16 cellular contexts compared by ENCODE assay signal in the genomic region with DNA sequence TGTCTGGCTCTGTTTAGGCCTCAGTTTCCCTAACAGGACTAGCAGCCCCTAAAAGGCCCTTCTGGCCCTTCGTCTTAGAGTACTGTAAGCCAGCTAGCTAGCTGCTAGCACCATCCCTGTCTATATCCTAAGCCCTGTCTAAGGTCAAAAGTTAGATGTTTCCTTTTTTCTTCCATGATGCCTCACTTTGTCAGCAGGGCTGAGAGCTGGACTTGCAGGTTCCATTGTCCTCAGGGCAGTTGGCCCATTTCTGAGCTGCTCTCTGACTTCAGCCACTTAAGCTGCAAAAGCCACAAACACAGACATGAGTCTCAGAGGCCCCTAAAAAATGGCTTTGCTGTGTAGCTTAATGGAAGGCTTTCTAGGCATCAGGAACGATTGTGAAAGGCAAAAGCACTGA.
"Had no signal": no experiment of that assay in that cellular context is flagged by ENCODE, and none has a peak within 500 bp of the region (broad histone marks: within the 10 kb centered on the region; RNA-seq: fewer than 3 reads in every experiment).

No MANE protein-coding gene starts in this region.

- H3K27ac ChIP-seq: coronary artery, heart right ventricle, left ventricle myocardium inferior, lower lobe of right lung, spleen had no signal

- H3K9me3 Mint-ChIP-seq: stimulated activated naive CD8-positive, alpha-beta T cell treated with anti-CD3 and anti-CD28 coated beads, Interleukin-15, Interleukin-2, amounts not matched to agents 100 ng/mL and 50 ng/mL, for 24 hours had no signal

- H3K4me1 Mint-ChIP-seq: memory B cell; stimulated activated memory B cell treated with anti-CD40 and anti-IgM and Interleukin-4, amounts not matched to agents 10 μg/mL and 1 μg/mL and 100 μg/mL, for 72 hours had no signal

- H3K4me1 ChIP-seq: lower lobe of right lung, spleen had no signal

- H3K4me3 Mint-ChIP-seq: memory B cell; natural killer cell treated with Interleukin-12 subunit alpha and Interleukin-12 subunit beta and Interleukin-15 and Interleukin-18, amount 100 ng/mL, for 72 hours; stimulated activated memory B cell treated with anti-CD40 and anti-IgM and Interleukin-4, amounts not matched to agents 10 μg/mL and 1 μg/mL and 100 μg/mL, for 72 hours; stimulated activated naive CD8-positive, alpha-beta T cell treated with anti-CD3 and anti-CD28 coated beads, Interleukin-15, Interleukin-2, amounts not matched to agents 100 ng/mL and 50 ng/mL, for 24 hours had no signal

- H3K27me3 ChIP-seq: heart right ventricle, spleen had no signal

- DNase-seq: effector CD8-positive, alpha-beta T cell; heart right ventricle; islet precursor cell; left ventricle myocardium inferior; lower lobe of right lung; posterior cingulate gyrus; spleen; stimulated activated CD4-positive, alpha-beta T cell treated with anti-CD3 and anti-CD28 coated beads, Interleukin-15, amount 100 ng/mL, for 24 hours; stimulated activated CD4-positive, alpha-beta T cell treated with anti-CD3 and anti-CD28 coated beads, Interleukin-1b, Interleukin-23, amount 100 ng/mL, for 48 hours; stimulated activated CD4-positive, alpha-beta T cell treated with anti-CD3 and anti-CD28 coated beads, Interleukin-4, amount 100 ng/mL, for 24 hours; trophoblast cell had no signal

- H3K27me3 Mint-ChIP-seq: memory B cell; natural killer cell treated with Interleukin-12 subunit alpha and Interleukin-12 subunit beta and Interleukin-15 and Interleukin-18, amount 100 ng/mL, for 72 hours; stimulated activated memory B cell treated with anti-CD40 and anti-IgM and Interleukin-4, amounts not matched to agents 10 μg/mL and 1 μg/mL and 100 μg/mL, for 72 hours; stimulated activated naive CD8-positive, alpha-beta T cell treated with anti-CD3 and anti-CD28 coated beads, Interleukin-15, Interleukin-2, amounts not matched to agents 100 ng/mL and 50 ng/mL, for 24 hours had no signal

- H3K27ac Mint-ChIP-seq: memory B cell; natural killer cell treated with Interleukin-12 subunit alpha and Interleukin-12 subunit beta and Interleukin-15 and Interleukin-18, amount 100 ng/mL, for 72 hours; stimulated activated memory B cell treated with anti-CD40 and anti-IgM and Interleukin-4, amounts not matched to agents 10 μg/mL and 1 μg/mL and 100 μg/mL, for 72 hours; stimulated activated naive CD8-positive, alpha-beta T cell treated with anti-CD3 and anti-CD28 coated beads, Interleukin-15, Interleukin-2, amounts not matched to agents 100 ng/mL and 50 ng/mL, for 24 hours had no signal

- H3K4me3 ChIP-seq: coronary artery, heart right ventricle, left ventricle myocardium inferior, lower lobe of right lung, spleen had no signal

- H3K36me3 ChIP-seq: heart right ventricle, left ventricle myocardium inferior, lower lobe of right lung, spleen had no signal

- H3K36me3 Mint-ChIP-seq: memory B cell; natural killer cell treated with Interleukin-12 subunit alpha and Interleukin-12 subunit beta and Interleukin-15 and Interleukin-18, amount 100 ng/mL, for 72 hours; stimulated activated memory B cell treated with anti-CD40 and anti-IgM and Interleukin-4, amounts not matched to agents 10 μg/mL and 1 μg/mL and 100 μg/mL, for 72 hours had no signal

- H3K9me3 ChIP-seq: heart right ventricle, lower lobe of right lung had no signal
